In the genomic region with DNA sequence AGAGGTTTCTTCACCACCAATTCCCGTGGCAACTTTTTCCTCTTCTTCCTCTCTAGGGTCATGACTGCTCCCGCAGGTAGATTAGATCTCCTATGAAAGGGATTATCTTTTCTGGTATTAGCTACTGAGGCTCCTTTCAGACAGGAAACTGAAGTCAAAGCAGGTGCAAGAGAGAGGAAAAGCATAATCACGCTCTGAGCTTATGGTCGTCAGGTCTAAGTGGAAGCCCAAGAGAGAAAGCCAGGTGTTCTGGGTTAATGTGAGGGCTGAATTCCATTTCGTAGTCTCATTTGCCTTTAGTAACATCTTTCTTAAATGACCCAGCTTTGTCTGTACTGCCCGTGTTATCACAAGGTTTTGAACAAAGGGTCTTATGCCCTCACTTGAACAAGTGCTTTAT, we compare ENCODE assay signal across 20 cellular contexts.
"Had no signal": no experiment of that assay in that cellular context is flagged by ENCODE, and none has a peak within 500 bp of the region (broad histone marks: within the 10 kb centered on the region; RNA-seq: fewer than 3 reads in every experiment).

No MANE protein-coding gene starts in this region.

- H3K4me1 ChIP-seq: esophagus muscularis mucosa, gastrocnemius medialis, heart right ventricle, parathyroid adenoma, psoas muscle, right lobe of liver, suprapubic skin, thyroid gland had no signal

- H3K9ac ChIP-seq: parathyroid adenoma had no signal

- H3K36me3 ChIP-seq: esophagus muscularis mucosa, gastrocnemius medialis, heart right ventricle, right lobe of liver, suprapubic skin, thyroid gland had no signal

- H3K4me3 ChIP-seq: esophagus muscularis mucosa, gastrocnemius medialis, heart right ventricle, psoas muscle, right lobe of liver, suprapubic skin, thyroid gland had no signal

- H3K27ac ChIP-seq: epithelial cell of prostate, esophagus muscularis mucosa, gastrocnemius medialis, heart right ventricle, parathyroid adenoma, psoas muscle, right lobe of liver, suprapubic skin, thyroid gland had no signal

- DNase-seq: effector memory CD8-positive, alpha-beta T cell; gastrocnemius medialis; heart right ventricle; islet precursor cell; mammary epithelial cell; naive thymus-derived CD4-positive, alpha-beta T cell; nephron progenitor cell; psoas muscle; retina; right lobe of liver; stimulated activated CD4-positive, alpha-beta T cell treated with anti-CD3 and anti-CD28 coated beads, Interleukin-4, amount 100 ng/mL, for 1 hour; stimulated activated CD8-positive, alpha-beta memory T cell treated with anti-CD3 and anti-CD28 coated beads, Interleukin-4, amount 100 ng/mL, for 48 hours; stimulated activated naive CD8-positive, alpha-beta T cell treated with anti-CD3 and anti-CD28 coated beads, Interleukin-15, Interleukin-2, amounts not matched to agents 100 U/mL and 50 U/mL, for 24 hours; thyroid gland had no signal

- H3K9me3 ChIP-seq: esophagus muscularis mucosa, gastrocnemius medialis, heart right ventricle, psoas muscle, right lobe of liver, suprapubic skin, thyroid gland had no signal

- H2AFZ ChIP-seq: parathyroid adenoma had no signal

- H3K27me3 ChIP-seq: esophagus muscularis mucosa, gastrocnemius medialis, right lobe of liver, suprapubic skin, thyroid gland had no signal

- H3K79me2 ChIP-seq: parathyroid adenoma had no signal

- ATAC-seq: effector memory CD8-positive, alpha-beta T cell; gastrocnemius medialis; heart right ventricle; left lobe of liver; naive thymus-derived CD4-positive, alpha-beta T cell; psoas muscle; right lobe of liver; stimulated activated effector memory CD8-positive, alpha-beta T cell treated with anti-CD3 and anti-CD28 coated beads, Interleukin-12 subunit alpha, Interleukin-12 subunit beta, amount 100 ng/mL, for 72 hours; stimulated activated naive CD8-positive, alpha-beta T cell treated with anti-CD3 and anti-CD28 coated beads, Interleukin-15, Interleukin-2, amounts not matched to agents 100 U/mL and 50 U/mL, for 24 hours had no signal
